Comparison of ENCODE assay signal across 9 cellular contexts in the genomic region with DNA sequence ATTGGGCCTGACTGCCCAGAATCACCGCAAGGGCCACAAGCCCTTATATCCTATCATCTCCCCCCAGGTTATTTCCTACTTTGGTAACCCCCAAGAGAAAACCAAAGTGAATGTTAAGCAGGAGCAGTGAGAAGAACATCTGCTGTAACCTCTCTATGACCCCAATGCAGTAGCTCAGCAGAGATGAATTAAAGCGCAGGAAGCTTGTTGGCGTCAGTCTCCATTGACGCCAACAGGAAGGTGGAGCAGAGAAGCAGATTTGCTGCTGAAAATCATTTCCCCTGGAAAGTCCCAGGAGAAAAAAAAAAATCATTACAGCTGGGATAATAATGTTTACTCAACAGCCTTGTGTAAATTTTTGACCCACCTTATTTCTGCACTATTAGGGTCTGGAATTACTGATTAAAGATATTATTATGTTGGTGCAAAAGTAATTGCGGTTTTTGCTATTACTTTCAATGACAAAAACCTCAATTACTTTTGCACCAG. TPM values are rescaled to one million over a fixed set of nuclear protein-coding genes. Genes with fewer than 3 reads are reported as not detected.
DNase-seq lines count a peak whose midpoint lies in the region; ATAC-seq, FAIRE-seq and TF ChIP-seq lines count a peak whose summit lies in the region.
"Had no signal": no experiment of that assay in that cellular context is flagged by ENCODE, and none has a peak within 500 bp of the region (broad histone marks: within the 10 kb centered on the region; RNA-seq: fewer than 3 reads in every experiment).

No MANE protein-coding gene starts in this region.

- FAIRE-seq in small intestine (lab: Jason Lieb, UNC): no peak

- no TSS peak for BruUV-seq in A673 (replicated peaks; lab: Mats Ljungman, UMichigan)

- TF ChIP-seq CTCF in A673 (conservative IDR thresholded peaks at IDR 0.05; ENCODE audit: low read depth, low read length): no peak
- no peak for TF ChIP-seq CTCF in chondrocyte (IDR thresholded peaks at IDR 0.05)

- ATAC-seq in GM18870 (IDR thresholded peaks at IDR 0.05; ENCODE audit: unreplicated experiment): peak; percentile 77
- peak; percentile 85 for ATAC-seq in HG03354 (IDR thresholded peaks at IDR 0.05; ENCODE audit: poor library complexity, severe bottlenecking, unreplicated experiment)

- H3K4me1 ChIP-seq in A673 (ENCODE audit: insufficient read depth, low read length, poor library complexity, severe bottlenecking) (no peaks in the 10 kb centered on the region), small intestine (ENCODE audit: control insufficient read depth in 2 of 2, insufficient read depth in 1 of 2, low read depth in 1 of 2, low read length in 1 of 2) (peaks cover 0 to 5% of the 10 kb centered on the region in 2 donors)

- H3K9me3 Mint-ChIP-seq in chondrocyte (ENCODE audit: low read depth): peaks cover 16% of the 10 kb centered on the region

- H3K4me3 Mint-ChIP-seq in chondrocyte (ENCODE audit: unreplicated experiment): no peak overlapping the region

- no peaks in the 10 kb centered on the region for H3K36me3 ChIP-seq in A673 (ENCODE audit: insufficient read depth, low read length, poor library complexity, severe bottlenecking)
- no peaks in the 10 kb centered on the region for H3K36me3 ChIP-seq in small intestine (ENCODE audit: control insufficient read depth in 2 of 2, insufficient read depth in 2 of 2, low read length in 2 of 2)

- 22 to 25% (median 24%) methylated on average over 5 of the region's 5 CpGs for WGBS in small intestine, 3 donors

- H3K9me3 ChIP-seq in A673 (ENCODE audit: low read depth, low read length, poor library complexity, severe bottlenecking): peaks cover 6% of the 10 kb centered on the region
- no peaks in the 10 kb centered on the region for H3K9me3 ChIP-seq in small intestine (ENCODE audit: control insufficient read depth, low read depth)

- peaks cover 23% of the 10 kb centered on the region for H3K27me3 Mint-ChIP-seq in chondrocyte (ENCODE audit: low read depth)

- H3K36me3 Mint-ChIP-seq in chondrocyte (ENCODE audit: low read depth): peaks cover 2% of the 10 kb centered on the region

- no peak overlapping the region for H3K27ac Mint-ChIP-seq in chondrocyte (ENCODE audit: unreplicated experiment)

- no peaks in the 10 kb centered on the region for H3K4me1 Mint-ChIP-seq in chondrocyte (ENCODE audit: low read depth)

- DNase-seq in A673 (ENCODE audit: low spot score) (peak; percentile 66), small intestine (peak; percentile 15), chondrocyte (ENCODE audit: low spot score) (no peak), T1000 (lab: John Stamatoyannopoulos, UW) (no peak)
- DNase-seq in central memory CD4-positive, alpha-beta T cell: peak; percentile 78
- no peak for DNase-seq in activated CD4-positive, CD25-positive, alpha-beta regulatory T cell treated with anti-CD3 and anti-CD28 coated beads, Interleukin-2, amount 50 U/mL, for 72 hours

- POLR2A ChIA-PET in A673 (lab: Charles Lee; ENCODE audit: low non-redundant PET): interaction anchor here (0.6 to 0.8 kb wide), 2 partner anchors 25 to 105 kb away, joined by 4 to 5 read pairs; no protein-coding TSS in a partner anchor

- H3K27ac ChIP-seq in A673 (ENCODE audit: low read depth, low read length, poor library complexity, severe bottlenecking) (no peak overlapping the region), small intestine (ENCODE audit: low read depth in 1 of 2, low read length in 1 of 2) (peak overlapping the region in 1 of 2 donors; percentile 25)

- H3K4me3 ChIP-seq in A673 (ENCODE audit: low read depth, low read length, poor library complexity, severe bottlenecking) (no peak overlapping the region), small intestine (ENCODE audit: low read depth in 1 of 2, low read length in 2 of 2) (no peak overlapping the region)

- H3K27me3 ChIP-seq in A673 (replicated peaks; ENCODE audit: insufficient read depth, low read depth, low read length, poor library complexity) (no peaks in the 10 kb centered on the region), small intestine (ENCODE audit: control insufficient read depth in 2 of 2, insufficient read depth in 2 of 2, low read length in 2 of 2) (no peaks in the 10 kb centered on the region)

- intact Hi-C loops in A673 (cut with micrococcal nuclease; ENCODE audit: unreplicated experiment): loop anchor here (5.0 kb wide), 2 partner anchors 467 to 772 kb away; no protein-coding TSS in a partner anchor

- CTCF ChIA-PET in A673 (lab: Charles Lee): interaction anchor here (0.5 to 1.7 kb wide), 4 partner anchors 56 to 522 kb away, joined by 4 to 13 read pairs (median 10); no protein-coding TSS in a partner anchor

RNA-seq across cellular contexts. Expression of gene FAM163A, which starts 33.2 kb away (rescaled TPM):
- total RNA-seq in A673 (2021) (not detected in 2 replicates), chondrocyte (not detected in 3 replicates)
- 1 to 10 TPM in 1 of 3 donors, under 1 TPM in 1, not detected in 1; 0.27 to 1.6 TPM for polyA plus RNA-seq in small intestine
- total RNA-seq: renal cortical epithelial cell had no signal

Comparison
In these comparisons a context has a peak if more than half of its experiments do, and no peak if none do; other contexts are left out.
1. DNase-seq: peak in A673 (single experiment), central memory CD4-positive, alpha-beta T cell (single experiment) and small intestine (single experiment); none in chondrocyte (single experiment), T1000 (single experiment) and activated CD4-positive, CD25-positive, alpha-beta regulatory T cell treated with anti-CD3 and anti-CD28 coated beads, Interleukin-2, amount 50 U/mL, for 72 hours (single experiment).